ENCODE assay signal across 12 cellular contexts in genomic region chr9:87569008-87569908, GRCh38.
DNase-seq lines count a peak whose midpoint lies in the region; ATAC-seq and TF ChIP-seq lines count a peak whose summit lies in the region.
"Had no signal": no experiment of that assay in that cellular context is flagged by ENCODE, and none has a peak within 500 bp of the region (broad histone marks: within the 10 kb centered on the region; RNA-seq: fewer than 3 reads in every experiment).

No MANE protein-coding gene starts in this region.

- H3K4me3 ChIP-seq in Caco-2 (ENCODE audit: low read depth, low read length): no peak overlapping the region
- no peak overlapping the region for H3K4me3 ChIP-seq in fibroblast of villous mesenchyme (ENCODE audit: low read depth, low read length)
- no peak overlapping the region for H3K4me3 ChIP-seq in neural progenitor cell
- H3K4me3 ChIP-seq: lung had no signal

- H3K4me1 ChIP-seq in Caco-2 (peaks cover 34% of the 10 kb centered on the region), neural progenitor cell (peaks cover 39% of the 10 kb centered on the region)

- no peak for ATAC-seq in stimulated activated naive CD8-positive, alpha-beta T cell treated with anti-CD3 and anti-CD28 coated beads, Interleukin-15, amount 100 ng/mL, for 72 hours
- ATAC-seq in GM21367 (IDR thresholded peaks at IDR 0.05; ENCODE audit: unreplicated experiment): no peak
- ATAC-seq in HG03457 (IDR thresholded peaks at IDR 0.05; ENCODE audit: unreplicated experiment): no peak

- DNase-seq in Caco-2 (peak; percentile 20 to 63), NCI-H69 (lab: John Stamatoyannopoulos, UW) (peak; percentile 24), fibroblast of villous mesenchyme (ENCODE audit: low read depth) (peak; percentile 86), neural progenitor cell (ENCODE audit: low spot score) (peak; percentile 23), AML-193 (lab: John Stamatoyannopoulos, UW) (no peak)
- DNase-seq in stimulated activated naive CD8-positive, alpha-beta T cell treated with anti-CD3 and anti-CD28 coated beads, Interleukin-15, amount 100 ng/mL, for 72 hours: no peak
- DNase-seq: activated CD4-positive, alpha-beta T cell treated with anti-CD3 and anti-CD28 coated beads for 1 hour; activated naive CD4-positive, alpha-beta T cell treated with Interleukin-2 at 50 U/mL for 16 hours; stimulated activated naive CD4-positive, alpha-beta T cell treated with Interleukin-2 at 50 U/mL for 16 hours had no signal

- intact Hi-C loops in Caco-2 (cut with micrococcal nuclease; ENCODE audit: unreplicated experiment): no loop called here

- H3K36me3 Mint-ChIP-seq in Caco-2 (ENCODE audit: insufficient read depth, unreplicated experiment): peaks cover 12% of the 10 kb centered on the region
- H3K36me3 Mint-ChIP-seq in neural progenitor cell: peaks cover 22% of the 10 kb centered on the region

- TF ChIP-seq CTCF in Caco-2 (IDR thresholded peaks at IDR 0.05; ENCODE audit: insufficient read depth in 1 of 2, low read depth in 1 of 2, low read length in 1 of 2, severe bottlenecking in 1 of 2, unreplicated experiment in 1 of 2): no peak
- no peak for TF ChIP-seq CTCF in fibroblast of villous mesenchyme (IDR thresholded peaks at IDR 0.05; ENCODE audit: insufficient read depth, low read depth, low read length)
- no peak for TF ChIP-seq CTCF in neural progenitor cell (IDR thresholded peaks at IDR 0.05)

- no peaks in the 10 kb centered on the region for H3K9me3 Mint-ChIP-seq in Caco-2 (ENCODE audit: unreplicated experiment)
- H3K9me3 Mint-ChIP-seq in neural progenitor cell: no peaks in the 10 kb centered on the region
- H3K9me3 Mint-ChIP-seq in stimulated activated naive CD8-positive, alpha-beta T cell treated with anti-CD3 and anti-CD28 coated beads, Interleukin-15, amount 100 ng/mL, for 72 hours: no peaks in the 10 kb centered on the region

- H3K9me3 ChIP-seq in Caco-2: no peaks in the 10 kb centered on the region
- H3K9me3 ChIP-seq in neural progenitor cell (ENCODE audit: low read depth): no peaks in the 10 kb centered on the region

- H3F3A ChIP-seq in neural progenitor cell (ENCODE audit: low read depth): peaks cover 9% of the 10 kb centered on the region

- CTCF ChIA-PET in Caco-2 (lab: Charles Lee): no interaction called here

- peak overlapping the region; percentile 8 for H3K4me2 ChIP-seq in neural progenitor cell

- H3K36me3 ChIP-seq in Caco-2 (ENCODE audit: control insufficient read depth, insufficient read depth, low read length) (no peaks in the 10 kb centered on the region), neural progenitor cell (no peaks in the 10 kb centered on the region)

- peaks cover 35% of the 10 kb centered on the region for H4K20me1 ChIP-seq in neural progenitor cell (ENCODE audit: low read depth)

- POLR2A ChIA-PET in Caco-2 (lab: Charles Lee): interaction anchor here (0.6 kb wide), 1 partner anchor 1018 kb away, joined by 9 read pairs; no protein-coding TSS in a partner anchor

- H2AFZ ChIP-seq in neural progenitor cell (replicated peaks): no peak overlapping the region

- BruUV-seq in Caco-2 (replicated peaks; lab: Mats Ljungman, UMichigan): no TSS peak

- H3K27ac ChIP-seq in neural progenitor cell: no peak overlapping the region

- H3K27me3 Mint-ChIP-seq in Caco-2 (ENCODE audit: insufficient read depth, unreplicated experiment) (no peaks in the 10 kb centered on the region), neural progenitor cell (ENCODE audit: insufficient read depth, low read depth) (no peaks in the 10 kb centered on the region)
- no peaks in the 10 kb centered on the region for H3K27me3 Mint-ChIP-seq in stimulated activated naive CD8-positive, alpha-beta T cell treated with anti-CD3 and anti-CD28 coated beads, Interleukin-15, amount 100 ng/mL, for 72 hours

- H3K27ac Mint-ChIP-seq in Caco-2 (ENCODE audit: unreplicated experiment) (no peak overlapping the region), neural progenitor cell (no peak overlapping the region)
- no peak overlapping the region for H3K27ac Mint-ChIP-seq in stimulated activated naive CD8-positive, alpha-beta T cell treated with anti-CD3 and anti-CD28 coated beads, Interleukin-15, amount 100 ng/mL, for 72 hours

- H3K4me1 Mint-ChIP-seq in Caco-2 (ENCODE audit: low read depth, unreplicated experiment) (peaks cover 7% of the 10 kb centered on the region), neural progenitor cell (peaks cover 57% of the 10 kb centered on the region)
- H3K4me1 Mint-ChIP-seq in stimulated activated naive CD8-positive, alpha-beta T cell treated with anti-CD3 and anti-CD28 coated beads, Interleukin-15, amount 100 ng/mL, for 72 hours: no peaks in the 10 kb centered on the region

- peaks cover 30% of the 10 kb centered on the region for H3K79me2 ChIP-seq in neural progenitor cell (ENCODE audit: low read depth)

- H3K27me3 ChIP-seq in Caco-2 (replicated peaks; ENCODE audit: control insufficient read depth, insufficient read depth, low read length) (no peaks in the 10 kb centered on the region), neural progenitor cell (no peaks in the 10 kb centered on the region)

- H3K9ac ChIP-seq in neural progenitor cell: no peak overlapping the region

- H3K4me3 Mint-ChIP-seq in Caco-2 (ENCODE audit: unreplicated experiment) (peak overlapping the region; percentile 48), neural progenitor cell (no peak overlapping the region)
- H3K4me3 Mint-ChIP-seq in stimulated activated naive CD8-positive, alpha-beta T cell treated with anti-CD3 and anti-CD28 coated beads, Interleukin-15, amount 100 ng/mL, for 72 hours: no peak overlapping the region

Comparison
In these comparisons a context has a peak if more than half of its experiments do, and no peak if none do; other contexts are left out.
1. DNase-seq: peak in Caco-2 (2 of 2), NCI-H69 (single experiment), fibroblast of villous mesenchyme (single experiment) and neural progenitor cell (single experiment); none in stimulated activated naive CD8-positive, alpha-beta T cell treated with anti-CD3 and anti-CD28 coated beads, Interleukin-15, amount 100 ng/mL, for 72 hours (0 of 2) and AML-193 (0 of 2).